In genomic region chr18:79677221-79677620, GRCh38 we compare ENCODE assay signal across 16 cellular contexts. TPM values are rescaled to one million over a fixed set of nuclear protein-coding genes. Genes with fewer than 3 reads are reported as not detected.
DNase-seq lines count a peak whose midpoint lies in the region; ATAC-seq and TF ChIP-seq lines count a peak whose summit lies in the region.
"Had no signal": no experiment of that assay in that cellular context is flagged by ENCODE, and none has a peak within 500 bp of the region (broad histone marks: within the 10 kb centered on the region; RNA-seq: fewer than 3 reads in every experiment).

No MANE protein-coding gene starts in this region.

- peak overlapping the region; percentile 7 for H3K27ac Mint-ChIP-seq in activated CD8-positive, alpha-beta T cell treated with anti-CD3 and anti-CD28 coated beads for 36 hours
- H3K27ac Mint-ChIP-seq in activated CD8-positive, alpha-beta T cell treated with anti-CD3 and anti-CD28 coated beads, Interleukin-2, amount 10 ng/mL, durations not matched to agents 7 days and 5 days = no peak overlapping the region
- no peak overlapping the region for H3K27ac Mint-ChIP-seq in activated naive CD8-positive, alpha-beta T cell treated with anti-CD3 and anti-CD28 coated beads, Interleukin-2, amount 50 U/mL, for 24 hours
- no peak overlapping the region for H3K27ac Mint-ChIP-seq in neural progenitor cell

- H3K9ac ChIP-seq in Karpas-422 (ENCODE audit: low read length) = peak overlapping the region; percentile 83; the same call in 1 of the 2 replicates
- no peak overlapping the region for H3K9ac ChIP-seq in neural progenitor cell

- H3K4me1 Mint-ChIP-seq in activated CD8-positive, alpha-beta T cell treated with anti-CD3 and anti-CD28 coated beads for 36 hours (ENCODE audit: low read depth) = peaks cover 39% of the 10 kb centered on the region
- H3K4me1 Mint-ChIP-seq in activated CD8-positive, alpha-beta T cell treated with anti-CD3 and anti-CD28 coated beads, Interleukin-2, amount 10 ng/mL, durations not matched to agents 7 days and 5 days (ENCODE audit: low read depth) = peaks cover 34% of the 10 kb centered on the region
- peaks cover 43% of the 10 kb centered on the region for H3K4me1 Mint-ChIP-seq in activated naive CD8-positive, alpha-beta T cell treated with anti-CD3 and anti-CD28 coated beads, Interleukin-2, amount 50 U/mL, for 24 hours
- H3K4me1 Mint-ChIP-seq in neural progenitor cell = peaks cover 29% of the 10 kb centered on the region

- no peaks in the 10 kb centered on the region for H3K27me3 Mint-ChIP-seq in activated CD8-positive, alpha-beta T cell treated with anti-CD3 and anti-CD28 coated beads for 36 hours
- H3K27me3 Mint-ChIP-seq in activated CD8-positive, alpha-beta T cell treated with anti-CD3 and anti-CD28 coated beads, Interleukin-2, amount 10 ng/mL, durations not matched to agents 7 days and 5 days (ENCODE audit: low read depth) = no peaks in the 10 kb centered on the region
- peaks cover 1% of the 10 kb centered on the region for H3K27me3 Mint-ChIP-seq in activated naive CD8-positive, alpha-beta T cell treated with anti-CD3 and anti-CD28 coated beads, Interleukin-2, amount 50 U/mL, for 24 hours
- H3K27me3 Mint-ChIP-seq in neural progenitor cell (ENCODE audit: insufficient read depth, low read depth) = peaks cover 9% of the 10 kb centered on the region

- H3K79me2 ChIP-seq in Karpas-422 (ENCODE audit: low read length) (peaks cover 44% of the 10 kb centered on the region), neural progenitor cell (ENCODE audit: low read depth) (peaks cover 34% of the 10 kb centered on the region)

- no peak for DNase-seq in activated CD8-positive, alpha-beta T cell treated with anti-CD3 and anti-CD28 coated beads for 36 hours
- DNase-seq in activated CD8-positive, alpha-beta T cell treated with anti-CD3 and anti-CD28 coated beads, Interleukin-2, amount 10 ng/mL, durations not matched to agents 7 days and 5 days = no peak
- DNase-seq in Karpas-422 (no peak), neural progenitor cell (ENCODE audit: low spot score) (no peak), GM20000 (ENCODE audit: low spot score) (no peak)
- no peak for DNase-seq in activated naive CD8-positive, alpha-beta T cell treated with anti-CD3 and anti-CD28 coated beads, Interleukin-2, amount 50 U/mL, for 24 hours
- DNase-seq: aorta, colonic mucosa, NCI-H187, NCI-H510A treated with DMSO at 0.1 percent for 48 hours had no signal

- H3K4me2 ChIP-seq in Karpas-422 (ENCODE audit: low read depth, low read length, poor library complexity, severe bottlenecking) (peak overlapping the region; percentile 83), neural progenitor cell (no peak overlapping the region)

- peaks cover 48% of the 10 kb centered on the region for H3K36me3 Mint-ChIP-seq in activated CD8-positive, alpha-beta T cell treated with anti-CD3 and anti-CD28 coated beads for 36 hours (ENCODE audit: low read depth)
- H3K36me3 Mint-ChIP-seq in activated CD8-positive, alpha-beta T cell treated with anti-CD3 and anti-CD28 coated beads, Interleukin-2, amount 10 ng/mL, durations not matched to agents 7 days and 5 days (ENCODE audit: low read depth) = peaks cover 20% of the 10 kb centered on the region
- peaks cover 32% of the 10 kb centered on the region for H3K36me3 Mint-ChIP-seq in activated naive CD8-positive, alpha-beta T cell treated with anti-CD3 and anti-CD28 coated beads, Interleukin-2, amount 50 U/mL, for 24 hours (ENCODE audit: low read depth)
- H3K36me3 Mint-ChIP-seq in neural progenitor cell = peaks cover 4% of the 10 kb centered on the region

- H3K4me3 ChIP-seq in Karpas-422 (ENCODE audit: low read length) (no peak overlapping the region), neural progenitor cell (no peak overlapping the region)
- H3K4me3 ChIP-seq: A549, colonic mucosa, gastroesophageal sphincter, right atrium auricular region, SJSA1 had no signal

- H3K4me1 ChIP-seq in Karpas-422 (ENCODE audit: low read length) (peaks cover 33% of the 10 kb centered on the region), neural progenitor cell (peaks cover 16% of the 10 kb centered on the region)

- H2AFZ ChIP-seq in Karpas-422 (ENCODE audit: low read length) = no peak overlapping the region
- H2AFZ ChIP-seq in neural progenitor cell (replicated peaks) = no peak overlapping the region

- H3K36me3 ChIP-seq in Karpas-422 (ENCODE audit: insufficient read depth, low read length) = no peaks in the 10 kb centered on the region
- H3K36me3 ChIP-seq in neural progenitor cell = no peaks in the 10 kb centered on the region
- H3K36me3 ChIP-seq: colonic mucosa had no signal

- H4K20me1 ChIP-seq in Karpas-422 (ENCODE audit: insufficient read depth, low read depth, low read length) (peaks cover 21% of the 10 kb centered on the region), neural progenitor cell (ENCODE audit: low read depth) (peaks cover 22% of the 10 kb centered on the region)

- no peak for ATAC-seq in activated CD8-positive, alpha-beta T cell treated with anti-CD3 and anti-CD28 coated beads for 36 hours
- no peak for ATAC-seq in activated CD8-positive, alpha-beta T cell treated with anti-CD3 and anti-CD28 coated beads, Interleukin-2, amount 10 ng/mL, durations not matched to agents 7 days and 5 days
- ATAC-seq in activated naive CD8-positive, alpha-beta T cell treated with anti-CD3 and anti-CD28 coated beads, Interleukin-2, amount 50 U/mL, for 24 hours = no peak
- no peak for ATAC-seq in HG03460 (IDR thresholded peaks at IDR 0.05; ENCODE audit: unreplicated experiment)
- ATAC-seq in GM19023 (IDR thresholded peaks at IDR 0.05; ENCODE audit: unreplicated experiment) = no peak
- ATAC-seq: A549, gastroesophageal sphincter had no signal

- H3F3A ChIP-seq in neural progenitor cell (ENCODE audit: low read depth) = no peaks in the 10 kb centered on the region

- H3K9me2 ChIP-seq in Karpas-422 (replicated peaks; ENCODE audit: insufficient read depth, low read length) = no peaks in the 10 kb centered on the region

- H3K9me3 ChIP-seq in Karpas-422 (ENCODE audit: low read length) = no peaks in the 10 kb centered on the region
- no peaks in the 10 kb centered on the region for H3K9me3 ChIP-seq in neural progenitor cell (ENCODE audit: low read depth)
- H3K9me3 ChIP-seq: A549, colonic mucosa, gastroesophageal sphincter, right atrium auricular region, SJSA1 had no signal

- intact Hi-C loops in activated CD8-positive, alpha-beta T cell treated with anti-CD3 and anti-CD28 coated beads for 36 hours (cut with micrococcal nuclease) = no loop called here

- peak overlapping the region; percentile 91 for H3K4me3 Mint-ChIP-seq in activated CD8-positive, alpha-beta T cell treated with anti-CD3 and anti-CD28 coated beads for 36 hours
- no peak overlapping the region for H3K4me3 Mint-ChIP-seq in activated CD8-positive, alpha-beta T cell treated with anti-CD3 and anti-CD28 coated beads, Interleukin-2, amount 10 ng/mL, durations not matched to agents 7 days and 5 days
- H3K4me3 Mint-ChIP-seq in activated naive CD8-positive, alpha-beta T cell treated with anti-CD3 and anti-CD28 coated beads, Interleukin-2, amount 50 U/mL, for 24 hours = peak overlapping the region; percentile 6
- peak overlapping the region; percentile 43 for H3K4me3 Mint-ChIP-seq in neural progenitor cell

- CTCF ChIA-PET in activated CD8-positive, alpha-beta T cell treated with anti-CD3 and anti-CD28 coated beads for 36 hours (lab: Charles Lee) = no interaction called here
- CTCF ChIA-PET in activated CD8-positive, alpha-beta T cell treated with anti-CD3 and anti-CD28 coated beads, Interleukin-2, amount 10 ng/mL, durations not matched to agents 7 days and 5 days (lab: Charles Lee) = no interaction called here

- no peaks in the 10 kb centered on the region for H3K27me3 ChIP-seq in Karpas-422 (ENCODE audit: low read length)
- H3K27me3 ChIP-seq in neural progenitor cell = no peaks in the 10 kb centered on the region
- H3K27me3 ChIP-seq: colonic mucosa, gastroesophageal sphincter, right atrium auricular region, SJSA1 had no signal

- POLR2A ChIA-PET in activated CD8-positive, alpha-beta T cell treated with anti-CD3 and anti-CD28 coated beads for 36 hours (lab: Charles Lee) = no interaction called here
- POLR2A ChIA-PET in activated CD8-positive, alpha-beta T cell treated with anti-CD3 and anti-CD28 coated beads, Interleukin-2, amount 10 ng/mL, durations not matched to agents 7 days and 5 days (lab: Charles Lee) = no interaction called here

- H3K27ac ChIP-seq in Karpas-422 (ENCODE audit: low read length) = no peak overlapping the region
- H3K27ac ChIP-seq in neural progenitor cell = no peak overlapping the region
- H3K27ac ChIP-seq: colonic mucosa, SJSA1 had no signal

- TF ChIP-seq CTCF in activated CD8-positive, alpha-beta T cell treated with anti-CD3 and anti-CD28 coated beads for 36 hours (IDR thresholded peaks at IDR 0.05) = no peak
- TF ChIP-seq CTCF in neural progenitor cell (IDR thresholded peaks at IDR 0.05) = no peak
- TF ChIP-seq CTCF in GM20000 (IDR thresholded peaks at IDR 0.05; ENCODE audit: extremely low read depth, missing control alignments) = no peak

- no peaks in the 10 kb centered on the region for H3K9me3 Mint-ChIP-seq in activated CD8-positive, alpha-beta T cell treated with anti-CD3 and anti-CD28 coated beads for 36 hours
- H3K9me3 Mint-ChIP-seq in activated CD8-positive, alpha-beta T cell treated with anti-CD3 and anti-CD28 coated beads, Interleukin-2, amount 10 ng/mL, durations not matched to agents 7 days and 5 days (ENCODE audit: insufficient read depth) = no peaks in the 10 kb centered on the region
- H3K9me3 Mint-ChIP-seq in activated naive CD8-positive, alpha-beta T cell treated with anti-CD3 and anti-CD28 coated beads, Interleukin-2, amount 50 U/mL, for 24 hours = no peaks in the 10 kb centered on the region
- H3K9me3 Mint-ChIP-seq in neural progenitor cell = no peaks in the 10 kb centered on the region

RNA-seq across cellular contexts. Expression of gene CTDP1, which starts 2.4 kb away (rescaled TPM):
- 10 to 100 TPM; 54.9 to 55.6 TPM for total RNA-seq in activated CD8-positive, alpha-beta T cell treated with anti-CD3 and anti-CD28 coated beads for 36 hours
- 10 to 100 TPM; 35.5 to 36.8 TPM for total RNA-seq in activated CD8-positive, alpha-beta T cell treated with anti-CD3 and anti-CD28 coated beads, Interleukin-2, amount 10 ng/mL, durations not matched to agents 7 days and 5 days
- total RNA-seq in Karpas-422 (2014; rRNA removed; shearing (Covaris generic); ENCODE audit: low replicate concordance) = 14.1 and 32.9 TPM in 2 replicates
- total RNA-seq in neural progenitor cell (ENCODE audit: low replicate concordance) = 11.8 and 25.9 TPM in 2 replicates
